8 cellular contexts compared by ENCODE assay signal in the genomic region with DNA sequence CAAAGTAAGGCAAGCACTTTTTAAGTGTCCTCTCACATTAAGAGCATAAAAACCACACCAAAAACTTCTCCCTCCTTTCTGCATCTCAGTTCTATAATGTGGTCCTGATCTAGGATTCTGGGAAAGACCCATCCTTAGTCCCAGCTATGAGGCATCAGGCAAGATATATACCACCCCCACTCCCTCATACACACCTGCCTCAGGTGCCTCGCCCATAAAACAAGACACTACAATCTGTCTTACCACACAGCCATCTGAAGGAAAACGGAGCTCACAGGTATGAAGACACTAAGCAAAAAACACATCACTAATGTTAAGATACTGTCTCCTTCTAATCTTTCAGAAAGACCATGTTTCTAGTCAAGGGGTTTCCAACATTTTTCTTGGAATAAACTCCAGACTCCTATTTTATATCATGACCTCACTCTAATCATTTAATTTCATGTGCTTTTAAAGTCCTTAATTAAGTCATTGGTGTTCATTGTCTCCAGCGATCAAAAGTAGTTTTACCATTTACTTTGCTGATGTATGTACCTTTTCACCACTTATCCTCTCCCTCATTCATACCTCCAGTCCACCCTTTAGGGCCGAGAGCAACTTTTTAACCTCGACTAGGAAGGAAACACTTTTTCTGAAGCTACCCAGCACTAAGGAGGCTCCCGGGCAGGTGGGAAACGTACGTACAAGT. TPM values are rescaled to one million over a fixed set of nuclear protein-coding genes. Genes with fewer than 3 reads are reported as not detected.
DNase-seq lines count a peak whose midpoint lies in the region; ATAC-seq and TF ChIP-seq lines count a peak whose summit lies in the region.

No MANE protein-coding gene starts in this region.

- in situ Hi-C loops in astrocyte of the cerebellum (cut with HindIII; ENCODE audit: low sequenced_read_pairs) = loop anchor here (5.0 kb wide), 1 partner anchor 68 kb away; no protein-coding TSS in a partner anchor

- ATAC-seq in left cardiac atrium (no peak), lung (ENCODE audit: insufficient read depth, low FRiP score) (no peak), upper lobe of right lung (no peak)

- H3K4me1 ChIP-seq in cardiac muscle cell (ENCODE audit: low read depth) (peaks cover 29% of the 10 kb centered on the region), lung (ENCODE audit: control insufficient read depth in 2 of 2, insufficient read depth in 2 of 2, low read length in 2 of 2) (peaks cover 21 to 26% of the 10 kb centered on the region in 2 donors), upper lobe of right lung (peaks cover 70% of the 10 kb centered on the region)

- DNase-seq in cardiac muscle cell (ENCODE audit: low read depth in 1 of 2, low spot score in 1 of 2) (no peak), left cardiac atrium (no peak), astrocyte of the cerebellum (ENCODE audit: low read depth) (no peak), lung (ENCODE audit: low spot score) (no peak), upper lobe of right lung (no peak), NCI-H2227 (lab: John Stamatoyannopoulos, UW; ENCODE audit: unreplicated experiment) (no peak), NCI-H2107 treated with DMSO at 0.1 percent for 48 hours (lab: John Stamatoyannopoulos, UW; ENCODE audit: unreplicated experiment) (no peak), LoVo (ENCODE audit: low spot score) (no peak)

- no peak for TF ChIP-seq CTCF in cardiac muscle cell (IDR thresholded peaks at IDR 0.05; ENCODE audit: low read depth, low read length)
- no peak for TF ChIP-seq CTCF in astrocyte of the cerebellum (IDR thresholded peaks at IDR 0.05; ENCODE audit: low read depth, low read length, missing control alignments)
- no peak for TF ChIP-seq CTCF in lung (IDR thresholded peaks at IDR 0.05; ENCODE audit: control extremely low read depth, extremely low read depth)
- TF ChIP-seq CTCF in upper lobe of right lung (IDR thresholded peaks at IDR 0.05) = no peak

- intact Hi-C loops in left cardiac atrium (cut with DNase I) (loop anchor here (1.0 to 10.0 kb wide), 3 partner anchors 38 to 69 kb away; no protein-coding TSS in a partner anchor), upper lobe of right lung (cut with DNase I) (no loop called here)

- H3K27ac ChIP-seq in cardiac muscle cell (peak overlapping the region; percentile 85), lung (ENCODE audit: low read depth in 1 of 2, low read length in 1 of 2) (peak overlapping the region; percentile 94 to 98), upper lobe of right lung (peak overlapping the region; percentile 94)

- H3K27me3 ChIP-seq in cardiac muscle cell (no peaks in the 10 kb centered on the region), lung (ENCODE audit: control insufficient read depth, insufficient read depth) (no peaks in the 10 kb centered on the region), upper lobe of right lung (no peaks in the 10 kb centered on the region)

- H3K36me3 ChIP-seq in cardiac muscle cell (no peaks in the 10 kb centered on the region), lung (ENCODE audit: control insufficient read depth in 2 of 2, insufficient read depth in 2 of 2, low read length in 2 of 2) (no peaks in the 10 kb centered on the region), upper lobe of right lung (no peaks in the 10 kb centered on the region)

- H3K9me3 ChIP-seq in cardiac muscle cell (ENCODE audit: low read depth) (no peaks in the 10 kb centered on the region), lung (ENCODE audit: control insufficient read depth in 2 of 2, insufficient read depth in 1 of 2, low read length in 1 of 2) (no peaks in the 10 kb centered on the region), upper lobe of right lung (no peaks in the 10 kb centered on the region)

- H3K4me3 ChIP-seq in cardiac muscle cell (peak overlapping the region; percentile 49), astrocyte of the cerebellum (ENCODE audit: low read depth, low read length) (peak overlapping the region; percentile 96), lung (peak overlapping the region; percentile 66), upper lobe of right lung (peak overlapping the region; percentile 91)

- 14 to 18% methylated on average over 8 of the region's 8 CpGs for WGBS in lung, 2 donors

RNA-seq across cellular contexts. Expression of gene MAP3K14, which starts 1.1 kb away (rescaled TPM):
- total RNA-seq in cardiac muscle cell = 2.9 and 3.6 TPM in 2 replicates
- polyA plus RNA-seq in cardiac muscle cell = 1.3 and 3.7 TPM in 2 replicates
- 10 to 100 TPM; 13.4 to 13.5 TPM for total RNA-seq in left cardiac atrium
- 10 to 100 TPM in 1 of 2 donors, 1 to 10 TPM in 1; 5.9 to 13.5 TPM for total RNA-seq in lung
- polyA plus RNA-seq in lung = 1 to 10 TPM; 6.4 to 9.2 TPM
- 9.9 TPM for total RNA-seq in upper lobe of right lung

RNA-seq across cellular contexts. Expression of gene SPATA32, which starts 53.8 kb away (rescaled TPM):
- 0.45 TPM in 1 of 2 replicates, not detected in the other for total RNA-seq in cardiac muscle cell
- not detected in 2 replicates for polyA plus RNA-seq in cardiac muscle cell
- total RNA-seq in left cardiac atrium = not detected
- total RNA-seq in lung = under 1 TPM in 1 of 2 donors, not detected in 1; 0.21 TPM
- polyA plus RNA-seq in lung = under 1 TPM; 0.08 to 0.40 TPM
- not detected for total RNA-seq in upper lobe of right lung
